ENCODE assay signal across 18 cellular contexts in genomic region chr17:19520641-19521040, GRCh38. TPM values are rescaled to one million over a fixed set of nuclear protein-coding genes. Genes with fewer than 3 reads are reported as not detected.
DNase-seq lines count a peak whose midpoint lies in the region; ATAC-seq and TF ChIP-seq lines count a peak whose summit lies in the region.
"Had no signal": no experiment of that assay in that cellular context is flagged by ENCODE, and none has a peak within 500 bp of the region (broad histone marks: within the 10 kb centered on the region; RNA-seq: fewer than 3 reads in every experiment).

No MANE protein-coding gene starts in this region.

- no TSS peak for BruUV-seq in Caco-2 (replicated peaks; lab: Mats Ljungman, UMichigan)

- H3K9me3 Mint-ChIP-seq in Caco-2 (ENCODE audit: unreplicated experiment) (no peaks in the 10 kb centered on the region), type B pancreatic cell (no peaks in the 10 kb centered on the region)
- H3K9me3 Mint-ChIP-seq in dendritic cell treated with granulocyte-macrophage colony-stimulating factor and Interleukin-4, amounts not matched to agents 40 ng/mL and 50 ng/mL, for 4 days, result no peaks in the 10 kb centered on the region

- no peak for DNase-seq in Caco-2
- DNase-seq in posterior vena cava (ENCODE audit: low spot score), result peak; percentile 60
- no peak for DNase-seq in type B pancreatic cell (ENCODE audit: extremely low spot score, unreplicated experiment)
- no peak for DNase-seq in NCI-H345 treated with DMSO at 0.1 percent for 48 hours (lab: John Stamatoyannopoulos, UW; ENCODE audit: unreplicated experiment)
- no peak for DNase-seq in omental fat pad (ENCODE audit: low spot score)
- DNase-seq: DMS153, KG1, MG63, NCI-H1105 treated with DMSO at 0.1 percent for 48 hours, NCI-H146, NCI-H1930, NCI-H526 treated with DMSO at 0.1 percent for 48 hours, Peyer's patch had no signal

- H3K9me3 ChIP-seq in BLaER1 treated with 17β-estradiol and CSF1 and Interleukin-3, amounts not matched to agents 10 nM and 100 nM (replicated peaks in 1 of 11), result no peaks in the 10 kb centered on the region
- H3K9me3 ChIP-seq in Caco-2, result no peaks in the 10 kb centered on the region
- H3K9me3 ChIP-seq: A549, MG63, Peyer's patch had no signal

- H3K36me3 ChIP-seq in BLaER1 treated with 17β-estradiol and CSF1 and Interleukin-3, amounts not matched to agents 10 nM and 100 nM, result no peaks in the 10 kb centered on the region
- no peaks in the 10 kb centered on the region for H3K36me3 ChIP-seq in Caco-2 (ENCODE audit: control insufficient read depth, insufficient read depth, low read length)
- H3K36me3 ChIP-seq: MG63, Peyer's patch had no signal

- POLR2A ChIA-PET in Caco-2 (lab: Charles Lee), result no interaction called here

- H3K4me1 Mint-ChIP-seq in Caco-2 (ENCODE audit: low read depth, unreplicated experiment) (peaks cover 22% of the 10 kb centered on the region), type B pancreatic cell (ENCODE audit: unreplicated experiment) (no peaks in the 10 kb centered on the region)
- peaks cover 34% of the 10 kb centered on the region for H3K4me1 Mint-ChIP-seq in dendritic cell treated with granulocyte-macrophage colony-stimulating factor and Interleukin-4, amounts not matched to agents 40 ng/mL and 50 ng/mL, for 4 days (ENCODE audit: low read depth)

- no peaks in the 10 kb centered on the region for H3K27me3 Mint-ChIP-seq in Caco-2 (ENCODE audit: insufficient read depth, unreplicated experiment)
- no peaks in the 10 kb centered on the region for H3K27me3 Mint-ChIP-seq in dendritic cell treated with granulocyte-macrophage colony-stimulating factor and Interleukin-4, amounts not matched to agents 40 ng/mL and 50 ng/mL, for 4 days
- no peaks in the 10 kb centered on the region for H3K27me3 Mint-ChIP-seq in type B pancreatic cell

- no peak overlapping the region for H3K4me3 ChIP-seq in BLaER1 treated with 17β-estradiol and CSF1 and Interleukin-3, amounts not matched to agents 10 nM and 100 nM
- no peak overlapping the region for H3K4me3 ChIP-seq in Caco-2 (ENCODE audit: low read depth, low read length)
- H3K4me3 ChIP-seq: A549, MG63, Peyer's patch, SK-N-MC had no signal

- CTCF ChIA-PET in Caco-2 (lab: Charles Lee), result no interaction called here

- no peak overlapping the region for H3K27ac ChIP-seq in BLaER1 treated with 17β-estradiol and CSF1 and Interleukin-3, amounts not matched to agents 10 nM and 100 nM
- H3K27ac ChIP-seq: A549, C4-2B, Peyer's patch, SK-N-MC had no signal

- H3K4me2 ChIP-seq in BLaER1 treated with 17β-estradiol and CSF1 and Interleukin-3, amounts not matched to agents 10 nM and 100 nM, result peak overlapping the region; percentile 32 to 68 (median 52)
- H3K4me2 ChIP-seq: A549 had no signal

- H4K20me1 ChIP-seq in BLaER1 treated with 17β-estradiol and CSF1 and Interleukin-3, amounts not matched to agents 10 nM and 100 nM, result no peaks in the 10 kb centered on the region; a peak in 1 of 22 replicates

- intact Hi-C loops in Caco-2 (cut with micrococcal nuclease; ENCODE audit: unreplicated experiment) (loop anchor here (2.0 kb wide), 1 partner anchor 18 kb away; no protein-coding TSS in a partner anchor), posterior vena cava (cut with DNase I) (loop anchor here in 1 of 2 donors (5.0 kb wide), 1 partner anchor 232 kb away; no protein-coding TSS in a partner anchor)
- intact Hi-C loops in dendritic cell treated with granulocyte-macrophage colony-stimulating factor and Interleukin-4, amounts not matched to agents 40 ng/mL and 50 ng/mL, for 4 days (cut with micrococcal nuclease), result no loop called here

- H3K9ac ChIP-seq in BLaER1 treated with 17β-estradiol and CSF1 and Interleukin-3, amounts not matched to agents 10 nM and 100 nM, result no peak overlapping the region

- H3K36me3 Mint-ChIP-seq in Caco-2 (ENCODE audit: insufficient read depth, unreplicated experiment) (no peaks in the 10 kb centered on the region), type B pancreatic cell (no peaks in the 10 kb centered on the region)
- H3K36me3 Mint-ChIP-seq in dendritic cell treated with granulocyte-macrophage colony-stimulating factor and Interleukin-4, amounts not matched to agents 40 ng/mL and 50 ng/mL, for 4 days (ENCODE audit: low read depth), result no peaks in the 10 kb centered on the region

- peaks cover 12 to 19% (median 16%) of the 10 kb centered on the region in 10 experiments for H3K4me1 ChIP-seq in BLaER1 treated with 17β-estradiol and CSF1 and Interleukin-3, amounts not matched to agents 10 nM and 100 nM
- H3K4me1 ChIP-seq in Caco-2, result peaks cover 27% of the 10 kb centered on the region
- H3K4me1 ChIP-seq: A549, Peyer's patch had no signal

- TF ChIP-seq CTCF in Caco-2 (IDR thresholded peaks at IDR 0.05; ENCODE audit: insufficient read depth in 1 of 2, low read depth in 1 of 2, low read length in 1 of 2, severe bottlenecking in 1 of 2, unreplicated experiment in 1 of 2) (no peak), type B pancreatic cell (conservative IDR thresholded peaks at IDR 0.05) (no peak), omental fat pad (IDR thresholded peaks at IDR 0.05) (no peak)

- peak overlapping the region; percentile 66 for H3K4me3 Mint-ChIP-seq in Caco-2 (ENCODE audit: unreplicated experiment)
- no peak overlapping the region for H3K4me3 Mint-ChIP-seq in dendritic cell treated with granulocyte-macrophage colony-stimulating factor and Interleukin-4, amounts not matched to agents 40 ng/mL and 50 ng/mL, for 4 days
- no peak overlapping the region for H3K4me3 Mint-ChIP-seq in type B pancreatic cell

- ATAC-seq in omental fat pad (ENCODE audit: low FRiP score), result no peak
- ATAC-seq: A549 had no signal

- H3K27ac Mint-ChIP-seq in Caco-2 (ENCODE audit: unreplicated experiment), result peak overlapping the region; percentile 58
- peak overlapping the region; percentile 75 for H3K27ac Mint-ChIP-seq in dendritic cell treated with granulocyte-macrophage colony-stimulating factor and Interleukin-4, amounts not matched to agents 40 ng/mL and 50 ng/mL, for 4 days
- H3K27ac Mint-ChIP-seq in type B pancreatic cell, result no peak overlapping the region

- H3K27me3 ChIP-seq in BLaER1 treated with 17β-estradiol and CSF1 and Interleukin-3, amounts not matched to agents 10 nM and 100 nM, result no peaks in the 10 kb centered on the region
- H3K27me3 ChIP-seq in Caco-2 (replicated peaks; ENCODE audit: control insufficient read depth, insufficient read depth, low read length), result no peaks in the 10 kb centered on the region
- H3K27me3 ChIP-seq: MG63, Peyer's patch had no signal

RNA-seq across cellular contexts. Expression of gene SLC47A1, which starts 13.0 kb away (rescaled TPM):
- 0.43 and 0.72 TPM in 2 replicates for total RNA-seq in Caco-2 (2022)
- 1 to 10 TPM; 1.2 to 3.4 TPM for total RNA-seq in posterior vena cava
- 1.2 and 5.9 TPM in 2 replicates for total RNA-seq in type B pancreatic cell (ENCODE audit: low replicate concordance)
- total RNA-seq in omental fat pad, result 1 to 10 TPM in 3 of 4 donors, under 1 TPM in 1; 0.95 to 6.2 (median 5.6) TPM
